ENCODE assay signal across 2 cellular contexts in the genomic region with DNA sequence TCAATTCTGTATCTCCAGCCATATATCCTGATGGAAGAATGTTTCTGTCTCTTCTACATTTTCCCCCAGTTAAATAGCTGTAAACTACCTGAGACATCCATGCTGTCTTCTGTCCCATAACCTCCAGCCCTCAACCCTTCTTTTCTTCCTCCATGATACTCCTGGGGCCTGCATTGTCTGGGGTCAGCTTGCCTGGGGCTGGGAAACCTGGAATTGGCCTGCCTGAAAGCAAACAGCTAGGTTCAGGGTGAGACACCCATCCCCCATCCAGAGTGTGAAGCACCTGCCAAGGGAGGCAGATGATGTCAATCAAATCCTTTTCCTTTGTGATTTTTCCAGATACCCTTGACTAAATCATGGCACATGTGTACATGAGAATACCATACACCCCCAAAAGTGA.
TF ChIP-seq lines count a peak whose summit lies in the region.

No MANE protein-coding gene starts in this region.

TF ChIP-seq in GM23338, 12 proteins besides CTCF, POLR2A, EP300 and RAD21 (continued from another document):
- TF ChIP-seq ZNF114 (CRISPR knock-in tag; IDR thresholded peaks at IDR 0.05) (no peak), CREB1 (CRISPR knock-in tag; IDR thresholded peaks at IDR 0.05; ENCODE audit: low read depth) (no peak)
- TF ChIP-seq, protein P1, sequence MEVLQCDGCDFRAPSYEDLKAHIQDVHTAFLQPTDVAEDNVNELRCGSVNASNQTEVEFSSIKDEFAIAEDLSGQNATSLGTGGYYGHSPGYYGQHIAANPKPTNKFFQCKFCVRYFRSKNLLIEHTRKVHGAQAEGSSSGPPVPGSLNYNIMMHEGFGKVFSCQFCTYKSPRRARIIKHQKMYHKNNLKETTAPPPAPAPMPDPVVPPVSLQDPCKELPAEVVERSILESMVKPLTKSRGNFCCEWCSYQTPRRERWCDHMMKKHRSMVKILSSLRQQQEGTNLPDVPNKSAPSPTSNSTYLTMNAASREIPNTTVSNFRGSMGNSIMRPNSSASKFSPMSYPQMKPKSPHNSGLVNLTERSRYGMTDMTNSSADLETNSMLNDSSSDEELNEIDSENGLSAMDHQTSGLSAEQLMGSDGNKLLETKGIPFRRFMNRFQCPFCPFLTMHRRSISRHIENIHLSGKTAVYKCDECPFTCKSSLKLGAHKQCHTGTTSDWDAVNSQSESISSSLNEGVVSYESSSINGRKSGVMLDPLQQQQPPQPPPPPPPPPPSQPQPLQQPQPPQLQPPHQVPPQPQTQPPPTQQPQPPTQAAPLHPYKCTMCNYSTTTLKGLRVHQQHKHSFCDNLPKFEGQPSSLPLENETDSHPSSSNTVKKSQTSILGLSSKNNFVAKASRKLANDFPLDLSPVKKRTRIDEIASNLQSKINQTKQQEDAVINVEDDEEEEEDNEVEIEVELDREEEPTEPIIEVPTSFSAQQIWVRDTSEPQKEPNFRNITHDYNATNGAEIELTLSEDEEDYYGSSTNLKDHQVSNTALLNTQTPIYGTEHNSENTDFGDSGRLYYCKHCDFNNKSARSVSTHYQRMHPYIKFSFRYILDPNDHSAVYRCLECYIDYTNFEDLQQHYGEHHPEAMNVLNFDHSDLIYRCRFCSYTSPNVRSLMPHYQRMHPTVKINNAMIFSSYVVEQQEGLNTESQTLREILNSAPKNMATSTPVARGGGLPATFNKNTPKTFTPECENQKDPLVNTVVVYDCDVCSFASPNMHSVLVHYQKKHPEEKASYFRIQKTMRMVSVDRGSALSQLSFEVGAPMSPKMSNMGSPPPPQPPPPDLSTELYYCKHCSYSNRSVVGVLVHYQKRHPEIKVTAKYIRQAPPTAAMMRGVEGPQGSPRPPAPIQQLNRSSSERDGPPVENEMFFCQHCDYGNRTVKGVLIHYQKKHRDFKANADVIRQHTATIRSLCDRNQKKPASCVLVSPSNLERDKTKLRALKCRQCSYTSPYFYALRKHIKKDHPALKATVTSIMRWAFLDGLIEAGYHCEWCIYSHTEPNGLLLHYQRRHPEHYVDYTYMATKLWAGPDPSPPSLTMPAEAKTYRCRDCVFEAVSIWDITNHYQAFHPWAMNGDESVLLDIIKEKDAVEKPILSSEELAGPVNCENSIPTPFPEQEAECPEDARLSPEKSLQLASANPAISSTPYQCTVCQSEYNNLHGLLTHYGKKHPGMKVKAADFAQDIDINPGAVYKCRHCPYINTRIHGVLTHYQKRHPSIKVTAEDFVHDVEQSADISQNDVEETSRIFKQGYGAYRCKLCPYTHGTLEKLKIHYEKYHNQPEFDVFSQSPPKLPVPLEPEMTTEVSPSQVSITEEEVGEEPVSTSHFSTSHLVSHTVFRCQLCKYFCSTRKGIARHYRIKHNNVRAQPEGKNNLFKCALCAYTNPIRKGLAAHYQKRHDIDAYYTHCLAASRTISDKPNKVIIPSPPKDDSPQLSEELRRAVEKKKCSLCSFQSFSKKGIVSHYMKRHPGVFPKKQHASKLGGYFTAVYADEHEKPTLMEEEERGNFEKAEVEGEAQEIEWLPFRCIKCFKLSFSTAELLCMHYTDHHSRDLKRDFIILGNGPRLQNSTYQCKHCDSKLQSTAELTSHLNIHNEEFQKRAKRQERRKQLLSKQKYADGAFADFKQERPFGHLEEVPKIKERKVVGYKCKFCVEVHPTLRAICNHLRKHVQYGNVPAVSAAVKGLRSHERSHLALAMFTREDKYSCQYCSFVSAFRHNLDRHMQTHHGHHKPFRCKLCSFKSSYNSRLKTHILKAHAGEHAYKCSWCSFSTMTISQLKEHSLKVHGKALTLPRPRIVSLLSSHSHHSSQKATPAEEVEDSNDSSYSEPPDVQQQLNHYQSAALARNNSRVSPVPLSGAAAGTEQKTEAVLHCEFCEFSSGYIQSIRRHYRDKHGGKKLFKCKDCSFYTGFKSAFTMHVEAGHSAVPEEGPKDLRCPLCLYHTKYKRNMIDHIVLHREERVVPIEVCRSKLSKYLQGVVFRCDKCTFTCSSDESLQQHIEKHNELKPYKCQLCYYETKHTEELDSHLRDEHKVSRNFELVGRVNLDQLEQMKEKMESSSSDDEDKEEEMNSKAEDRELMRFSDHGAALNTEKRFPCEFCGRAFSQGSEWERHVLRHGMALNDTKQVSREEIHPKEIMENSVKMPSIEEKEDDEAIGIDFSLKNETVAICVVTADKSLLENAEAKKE (CRISPR knock-in tag; IDR thresholded peaks at IDR 0.05): no peak
- TF ChIP-seq, protein P2, sequence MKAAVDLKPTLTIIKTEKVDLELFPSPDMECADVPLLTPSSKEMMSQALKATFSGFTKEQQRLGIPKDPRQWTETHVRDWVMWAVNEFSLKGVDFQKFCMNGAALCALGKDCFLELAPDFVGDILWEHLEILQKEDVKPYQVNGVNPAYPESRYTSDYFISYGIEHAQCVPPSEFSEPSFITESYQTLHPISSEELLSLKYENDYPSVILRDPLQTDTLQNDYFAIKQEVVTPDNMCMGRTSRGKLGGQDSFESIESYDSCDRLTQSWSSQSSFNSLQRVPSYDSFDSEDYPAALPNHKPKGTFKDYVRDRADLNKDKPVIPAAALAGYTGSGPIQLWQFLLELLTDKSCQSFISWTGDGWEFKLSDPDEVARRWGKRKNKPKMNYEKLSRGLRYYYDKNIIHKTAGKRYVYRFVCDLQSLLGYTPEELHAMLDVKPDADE (IDR thresholded peaks at IDR 0.05): no peak
- TF ChIP-seq, protein P3, sequence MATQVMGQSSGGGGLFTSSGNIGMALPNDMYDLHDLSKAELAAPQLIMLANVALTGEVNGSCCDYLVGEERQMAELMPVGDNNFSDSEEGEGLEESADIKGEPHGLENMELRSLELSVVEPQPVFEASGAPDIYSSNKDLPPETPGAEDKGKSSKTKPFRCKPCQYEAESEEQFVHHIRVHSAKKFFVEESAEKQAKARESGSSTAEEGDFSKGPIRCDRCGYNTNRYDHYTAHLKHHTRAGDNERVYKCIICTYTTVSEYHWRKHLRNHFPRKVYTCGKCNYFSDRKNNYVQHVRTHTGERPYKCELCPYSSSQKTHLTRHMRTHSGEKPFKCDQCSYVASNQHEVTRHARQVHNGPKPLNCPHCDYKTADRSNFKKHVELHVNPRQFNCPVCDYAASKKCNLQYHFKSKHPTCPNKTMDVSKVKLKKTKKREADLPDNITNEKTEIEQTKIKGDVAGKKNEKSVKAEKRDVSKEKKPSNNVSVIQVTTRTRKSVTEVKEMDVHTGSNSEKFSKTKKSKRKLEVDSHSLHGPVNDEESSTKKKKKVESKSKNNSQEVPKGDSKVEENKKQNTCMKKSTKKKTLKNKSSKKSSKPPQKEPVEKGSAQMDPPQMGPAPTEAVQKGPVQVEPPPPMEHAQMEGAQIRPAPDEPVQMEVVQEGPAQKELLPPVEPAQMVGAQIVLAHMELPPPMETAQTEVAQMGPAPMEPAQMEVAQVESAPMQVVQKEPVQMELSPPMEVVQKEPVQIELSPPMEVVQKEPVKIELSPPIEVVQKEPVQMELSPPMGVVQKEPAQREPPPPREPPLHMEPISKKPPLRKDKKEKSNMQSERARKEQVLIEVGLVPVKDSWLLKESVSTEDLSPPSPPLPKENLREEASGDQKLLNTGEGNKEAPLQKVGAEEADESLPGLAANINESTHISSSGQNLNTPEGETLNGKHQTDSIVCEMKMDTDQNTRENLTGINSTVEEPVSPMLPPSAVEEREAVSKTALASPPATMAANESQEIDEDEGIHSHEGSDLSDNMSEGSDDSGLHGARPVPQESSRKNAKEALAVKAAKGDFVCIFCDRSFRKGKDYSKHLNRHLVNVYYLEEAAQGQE (IDR thresholded peaks at IDR 0.05; ENCODE audit: unreplicated experiment): no peak

TF ChIP-seq in neural cell, 6 proteins besides CTCF, POLR2A, EP300 and RAD21 (continued from another document):
- TF ChIP-seq, protein P3 (IDR thresholded peaks at IDR 0.05; ENCODE audit: borderline replicate concordance): no peak
- TF ChIP-seq MXI1 (conservative IDR thresholded peaks at IDR 0.05; ENCODE audit: poor library complexity, severe bottlenecking) (no peak), TAF1 (IDR thresholded peaks at IDR 0.05; ENCODE audit: low read depth) (no peak)
TF ChIP-seq in neural cell: peak in this region for 0.
